7 cellular contexts compared by ENCODE assay signal in the genomic region with DNA sequence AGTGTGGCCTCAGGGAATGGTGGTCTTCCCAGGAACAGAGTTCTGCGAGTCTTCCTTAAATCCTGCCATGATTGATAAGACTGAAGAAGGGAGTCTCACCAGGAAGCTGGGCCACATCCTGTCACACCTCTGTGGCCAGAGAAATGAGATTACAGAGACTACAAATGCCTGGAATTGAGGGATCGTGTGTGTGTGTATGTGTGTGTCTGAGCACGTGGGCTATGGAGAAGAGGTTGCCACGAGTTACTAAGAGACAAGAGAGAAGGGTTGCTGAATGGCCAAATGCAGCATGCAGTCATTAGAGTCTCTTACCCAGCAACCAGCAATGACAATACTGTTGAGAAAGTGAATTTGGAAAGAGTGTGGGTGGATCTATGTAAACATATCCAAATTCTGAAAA.
"Had no signal": no experiment of that assay in that cellular context is flagged by ENCODE, and none has a peak within 500 bp of the region (broad histone marks: within the 10 kb centered on the region; RNA-seq: fewer than 3 reads in every experiment).

No MANE protein-coding gene starts in this region.

- DNase-seq: GM23248, GOT3, H9, HCEC 1CT, IMR-90 had no signal

- FAIRE-seq: HTR-8/SVneo, K562 had no signal

- H3K4me3 ChIP-seq: GM23248, K562 had no signal
